Comparison of ENCODE assay signal across 1 cellular context in the genomic region with DNA sequence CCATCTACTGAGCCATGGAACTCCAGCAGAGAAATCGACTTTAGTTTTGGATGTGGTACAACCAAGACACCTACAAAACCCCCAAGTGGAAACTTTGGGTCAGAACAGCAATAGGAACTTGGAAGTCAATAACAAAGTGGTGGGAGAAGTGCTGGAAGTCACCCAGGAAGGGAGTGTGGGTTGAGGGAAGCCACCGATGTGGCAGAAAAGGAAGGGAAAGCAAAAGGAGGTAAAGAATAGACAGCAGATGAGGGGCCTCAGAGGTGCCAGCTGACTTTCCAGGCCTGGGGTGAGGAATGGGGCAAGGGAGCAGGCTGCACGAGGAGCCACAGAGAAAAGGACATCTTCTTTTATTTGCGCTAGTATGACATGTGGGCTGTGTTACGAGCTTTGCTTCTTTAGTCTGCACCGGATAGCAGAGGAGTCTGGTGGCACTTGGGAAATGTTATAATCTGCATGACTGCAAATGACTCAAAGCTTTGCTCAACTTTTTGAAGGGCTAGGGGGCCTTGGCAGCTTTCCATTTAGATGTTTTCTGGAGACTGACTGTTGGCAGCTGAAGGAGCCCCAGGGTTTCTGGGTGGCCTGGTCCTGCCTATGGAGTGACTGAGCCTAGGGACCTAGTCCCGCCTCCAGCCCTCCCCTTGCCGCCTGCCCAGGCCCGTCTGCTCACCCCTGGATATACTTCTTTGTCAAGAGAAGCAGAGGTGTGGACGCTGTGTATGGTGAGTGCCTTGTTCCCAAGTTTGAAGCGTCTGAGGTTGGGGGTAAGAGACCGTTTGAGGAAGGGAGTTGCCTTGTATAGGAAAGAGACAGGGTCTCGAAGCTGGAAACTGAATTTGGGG.
TF ChIP-seq lines count a peak whose summit lies in the region.

No MANE protein-coding gene starts in this region.

TF ChIP-seq in HEK293, 187 proteins besides CTCF, POLR2A, EP300 and RAD21 (continued from another document):
- no peak for TF ChIP-seq ZBTB7A (tag by site-specific recombination; IDR thresholded peaks at IDR 0.05; ENCODE audit: low read depth)
- peak; percentile 59 for TF ChIP-seq EGR2 (tag by site-specific recombination; IDR thresholded peaks at IDR 0.05; ENCODE audit: low read depth)
- TF ChIP-seq ZNF266 (tag by site-specific recombination; IDR thresholded peaks at IDR 0.05; ENCODE audit: low read depth): no peak
- no peak for TF ChIP-seq ZNF302 (tag by site-specific recombination; IDR thresholded peaks at IDR 0.05; ENCODE audit: low read depth)
- peak; percentile 99 for TF ChIP-seq FEZF1 (tag by site-specific recombination; IDR thresholded peaks at IDR 0.05)
- no peak for TF ChIP-seq KLF8 (tag by site-specific recombination; IDR thresholded peaks at IDR 0.05)
- TF ChIP-seq ZNF404 (tag by site-specific recombination; IDR thresholded peaks at IDR 0.05): no peak
